ENCODE assay signal across 10 cellular contexts in genomic region chr13:30898721-30899188, GRCh38. TPM values are rescaled to one million over a fixed set of nuclear protein-coding genes. Genes with fewer than 3 reads are reported as not detected.
DNase-seq lines count a peak whose midpoint lies in the region; ATAC-seq, FAIRE-seq and TF ChIP-seq lines count a peak whose summit lies in the region.
"Had no signal": no experiment of that assay in that cellular context is flagged by ENCODE, and none has a peak within 500 bp of the region (broad histone marks: within the 10 kb centered on the region; RNA-seq: fewer than 3 reads in every experiment).

No MANE protein-coding gene starts in this region.

- intact Hi-C loops in pancreas (cut with DNase I), result no loop called here
- intact Hi-C loops in posterior cingulate gyrus (cut with DNase I), result no loop called here

- peaks cover 25% of the 10 kb centered on the region for H3K4me1 ChIP-seq in SJSA1 (replicated peaks)
- peaks cover 17% of the 10 kb centered on the region for H3K4me1 ChIP-seq in fibroblast of lung (ENCODE audit: control insufficient read depth, extremely low read depth, insufficient read depth, low read length)
- no peaks in the 10 kb centered on the region for H3K4me1 ChIP-seq in pancreas
- no peaks in the 10 kb centered on the region for H3K4me1 ChIP-seq in CD8-positive, alpha-beta memory T cell (ENCODE audit: insufficient read depth, low read length)
- H3K4me1 ChIP-seq: parathyroid adenoma had no signal

- H3K27ac ChIP-seq in SJSA1, result peak overlapping the region; percentile 45
- H3K27ac ChIP-seq in fibroblast of lung (ENCODE audit: insufficient read depth, low read length), result peak overlapping the region; percentile 68
- H3K27ac ChIP-seq in pancreas, result peak overlapping the region in 1 of 4 donors; percentile 0
- no peak overlapping the region for H3K27ac ChIP-seq in CD8-positive, alpha-beta memory T cell (ENCODE audit: low read depth, low read length)
- H3K27ac ChIP-seq: parathyroid adenoma had no signal

- POLR2A ChIA-PET in CD8-positive, alpha-beta memory T cell (lab: Charles Lee), result no interaction called here

- no peaks in the 10 kb centered on the region for H3K9me3 ChIP-seq in SJSA1 (replicated peaks)
- no peaks in the 10 kb centered on the region for H3K9me3 ChIP-seq in fibroblast of lung (ENCODE audit: control insufficient read depth, insufficient read depth, low read depth, low read length)
- H3K9me3 ChIP-seq in pancreas, result no peaks in the 10 kb centered on the region
- H3K9me3 ChIP-seq in CD8-positive, alpha-beta memory T cell (ENCODE audit: low read length), result no peaks in the 10 kb centered on the region

- FAIRE-seq in pancreas (lab: Jason Lieb, UNC), result no peak
- FAIRE-seq: GM12878 had no signal

- H3K36me3 Mint-ChIP-seq in CD8-positive, alpha-beta memory T cell, result no peaks in the 10 kb centered on the region

- WGBS in pancreas, 2 donors, result 53 to 59% methylated on average over 7 of the region's 7 CpGs

- H4K20me1 ChIP-seq in fibroblast of lung (ENCODE audit: control insufficient read depth, extremely low read depth, insufficient read depth, low read length), result no peaks in the 10 kb centered on the region

- TF ChIP-seq CTCF in fibroblast of lung (conservative IDR thresholded peaks at IDR 0.05 in 1 of 2, IDR thresholded peaks at IDR 0.05 in 1 of 2; ENCODE audit: low read depth in 1 of 2, low read length in 2 of 2) (no peak), pancreas (IDR thresholded peaks at IDR 0.05) (no peak)

- H3K27ac Mint-ChIP-seq in CD8-positive, alpha-beta memory T cell, result no peak overlapping the region

- H3K27me3 Mint-ChIP-seq in CD8-positive, alpha-beta memory T cell, result peaks cover 28 to 60% of the 10 kb centered on the region in 2 donors

- H3K9me3 Mint-ChIP-seq in CD8-positive, alpha-beta memory T cell, result no peaks in the 10 kb centered on the region

- DNase-seq in DMS53 treated with DMSO at 0.1 percent for 48 hours (lab: John Stamatoyannopoulos, UW; ENCODE audit: unreplicated experiment) (peak; percentile 17), SJSA1 (ENCODE audit: low read depth in 1 of 2, low spot score in 2 of 2) (peak in 1 of 2 experiments; percentile 53), fibroblast of lung (ENCODE audit: low read depth in 2 of 2) (peak; percentile 97), pancreas (no peak), NCI-H524 (lab: John Stamatoyannopoulos, UW) (no peak), posterior cingulate gyrus (no peak), GM19238 (ENCODE audit: insufficient read length, low spot score) (no peak)
- no peak for DNase-seq in CD8-positive, alpha-beta memory T cell

- H3K4me2 ChIP-seq in fibroblast of lung (ENCODE audit: extremely low read depth, insufficient read depth, low read length), result peak overlapping the region; percentile 37

- H3K27me3 ChIP-seq in SJSA1 (replicated peaks) (no peaks in the 10 kb centered on the region), fibroblast of lung (ENCODE audit: control insufficient read depth, insufficient read depth, low read length) (no peaks in the 10 kb centered on the region), pancreas (peaks cover 0 to 4% (median 0%) of the 10 kb centered on the region in 4 donors)
- H3K27me3 ChIP-seq in CD8-positive, alpha-beta memory T cell (ENCODE audit: insufficient read depth, low read length, poor library complexity, severe bottlenecking), result no peaks in the 10 kb centered on the region

- peaks cover 0 to 8% (median 0%) of the 10 kb centered on the region in 3 donors for H3K4me1 Mint-ChIP-seq in CD8-positive, alpha-beta memory T cell

- peak overlapping the region; percentile 4 for H2AFZ ChIP-seq in fibroblast of lung (ENCODE audit: low read length)
- H2AFZ ChIP-seq: parathyroid adenoma had no signal

- no peaks in the 10 kb centered on the region for H3K79me2 ChIP-seq in fibroblast of lung (ENCODE audit: control insufficient read depth, insufficient read depth, low read length)
- H3K79me2 ChIP-seq: parathyroid adenoma had no signal

- H3K9ac ChIP-seq in fibroblast of lung (ENCODE audit: insufficient read depth, low read length), result no peak overlapping the region
- H3K9ac ChIP-seq: parathyroid adenoma had no signal

- ATAC-seq in pancreas, result peak in 3 of 4 donors; percentile 61 to 85 (median 67)
- ATAC-seq: GM12878 had no signal

- no peak overlapping the region for H3K4me3 ChIP-seq in SJSA1
- no peak overlapping the region for H3K4me3 ChIP-seq in fibroblast of lung (replicated peaks in 1 of 4; ENCODE audit: control extremely low read depth in 1 of 4, insufficient read depth in 1 of 4, low read depth in 3 of 4, low read length in 4 of 4)
- H3K4me3 ChIP-seq in pancreas, result no peak overlapping the region
- no peak overlapping the region for H3K4me3 ChIP-seq in CD8-positive, alpha-beta memory T cell (ENCODE audit: low read length)
- H3K4me3 ChIP-seq: GM12878 had no signal

- no peak overlapping the region for H3K4me3 Mint-ChIP-seq in CD8-positive, alpha-beta memory T cell

- H3K36me3 ChIP-seq in SJSA1 (0 out of 2 replicates have a peak, but pooled peaks cover 3% of the 10 kb centered on the region), fibroblast of lung (ENCODE audit: control insufficient read depth, insufficient read depth, low read length) (no peaks in the 10 kb centered on the region), pancreas (no peaks in the 10 kb centered on the region)
- no peaks in the 10 kb centered on the region for H3K36me3 ChIP-seq in CD8-positive, alpha-beta memory T cell (ENCODE audit: insufficient read depth, low read length)

- CTCF ChIA-PET in CD8-positive, alpha-beta memory T cell (lab: Charles Lee), result no interaction called here

RNA-seq across cellular contexts. Expression of gene MEDAG, which starts 7.3 kb away (rescaled TPM):
- not detected in 2 replicates for total RNA-seq in SJSA1 (2014; rRNA removed; shearing (Covaris generic))
- 11.2 and 47.0 TPM in 2 replicates for total RNA-seq in fibroblast of lung
- polyA plus RNA-seq in fibroblast of lung, result 18.9 and 99.8 TPM in 2 replicates
- polyA plus RNA-seq in fibroblast of lung (2012), result 14.9 and 74.7 TPM in 2 replicates
- 5.6 and 26.4 TPM in 2 replicates for polyA minus RNA-seq in fibroblast of lung (ENCODE audit: low replicate concordance)
- 1 to 10 TPM in 4 of 6 donors, under 1 TPM in 2; 0.56 to 6.7 (median 1.7) TPM for total RNA-seq in pancreas
- polyA plus RNA-seq in pancreas, result 1 to 10 TPM; 5.5 to 5.9 TPM
- total RNA-seq in CD8-positive, alpha-beta memory T cell, result not detected
- not detected for polyA plus RNA-seq in CD8-positive, alpha-beta memory T cell
- total RNA-seq: GM12878 had no signal

RNA-seq across cellular contexts. Expression of gene TEX26, which starts 33.7 kb away (rescaled TPM):
- total RNA-seq in SJSA1 (2014; rRNA removed; shearing (Covaris generic)), result not detected in 2 replicates
- total RNA-seq in fibroblast of lung, result 0.26 and 0.66 TPM in 2 replicates
- 0.12 and 0.22 TPM in 2 replicates for polyA plus RNA-seq in fibroblast of lung
- polyA plus RNA-seq in fibroblast of lung (2012), result 0.10 and 0.12 TPM in 2 replicates
- polyA minus RNA-seq in fibroblast of lung (ENCODE audit: low replicate concordance), result not detected in 2 replicates
- under 1 TPM in 2 of 6 donors, not detected in 4; 0.17 to 0.37 TPM for total RNA-seq in pancreas
- under 1 TPM; 0.30 to 0.42 TPM for polyA plus RNA-seq in pancreas
- total RNA-seq in CD8-positive, alpha-beta memory T cell, result not detected
- not detected for polyA plus RNA-seq in CD8-positive, alpha-beta memory T cell
- total RNA-seq: GM12878 had no signal
- polyA plus RNA-seq: GM12878 had no signal

Comparison
In these comparisons a context has a peak if more than half of its experiments do, and no peak if none do; other contexts are left out.
1. DNase-seq: peak in DMS53 treated with DMSO at 0.1 percent for 48 hours (single experiment) and fibroblast of lung (2 of 2); none in pancreas (0 of 6), NCI-H524 (0 of 2), posterior cingulate gyrus (0 of 10), GM19238 (single experiment) and CD8-positive, alpha-beta memory T cell (0 of 5).